ENCODE assay signal across 8 cellular contexts in genomic region chr1:33055210-33055991, GRCh38.
DNase-seq lines count a peak whose midpoint lies in the region; TF ChIP-seq lines count a peak whose summit lies in the region.

No MANE protein-coding gene starts in this region.

- H3K27ac ChIP-seq in substantia nigra (ENCODE audit: low read depth, low read length, poor library complexity, severe bottlenecking), result peak overlapping the region; percentile 64
- H3K27ac ChIP-seq in effector memory CD4-positive, alpha-beta T cell (ENCODE audit: insufficient read depth, low read length, poor library complexity, severe bottlenecking), result no peak overlapping the region

- peak; percentile 85 for TF ChIP-seq CTCF in AG09309 (IDR thresholded peaks at IDR 0.05; ENCODE audit: control insufficient read depth, insufficient read depth, low read depth, low read length, missing control alignments)
- peak; percentile 69 for TF ChIP-seq CTCF in GM13976 (IDR thresholded peaks at IDR 0.05; ENCODE audit: borderline replicate concordance, control extremely low read depth, extremely low read depth, insufficient read depth, missing control alignments)

- no peaks in the 10 kb centered on the region for H3K27me3 ChIP-seq in effector memory CD4-positive, alpha-beta T cell (replicated peaks; ENCODE audit: control insufficient read depth, insufficient read depth, low read length, poor library complexity, severe bottlenecking)

- H3K4me1 ChIP-seq in effector memory CD4-positive, alpha-beta T cell (ENCODE audit: control insufficient read depth, insufficient read depth, low read length, poor library complexity, severe bottlenecking), result no peaks in the 10 kb centered on the region

- no peaks in the 10 kb centered on the region for H3K9me3 ChIP-seq in effector memory CD4-positive, alpha-beta T cell (ENCODE audit: control insufficient read depth, low read length)

- H3K36me3 ChIP-seq in effector memory CD4-positive, alpha-beta T cell (ENCODE audit: control insufficient read depth, insufficient read depth, low read length), result no peaks in the 10 kb centered on the region

- H3K4me3 ChIP-seq in AG09309 (ENCODE audit: control insufficient read depth, low read depth, low read length), result no peak overlapping the region
- H3K4me3 ChIP-seq in effector memory CD4-positive, alpha-beta T cell (ENCODE audit: insufficient read depth, low read depth, low read length, poor library complexity, severe bottlenecking), result no peak overlapping the region

- in situ Hi-C loops in GM13976 (cut with MboI; ENCODE audit: low sequenced_read_pairs, unreplicated experiment), result no loop called here

- DNase-seq in AG09309 (ENCODE audit: low read depth) (peak; percentile 69), GM13976 (ENCODE audit: low spot score) (peak; percentile 74), NCI-H226 (peak; percentile 59), epidermal melanocyte (ENCODE audit: insufficient read length, low spot score) (peak; percentile 57), medulla oblongata (ENCODE audit: extremely low spot score) (peak; percentile 95), substantia nigra (lab: John Stamatoyannopoulos, UW) (peak in 37 of 49 donors; percentile 4 to 86 (median 46))
- DNase-seq in activated CD4-positive, alpha-beta T cell treated with anti-CD3 and anti-CD28 coated beads for 4 hours, result peak; percentile 20 to 25
- DNase-seq in effector memory CD4-positive, alpha-beta T cell, result no peak

Comparison
In these comparisons a context has a peak if more than half of its experiments do, and no peak if none do; other contexts are left out.
1. DNase-seq: peak in AG09309 (single experiment), GM13976 (single experiment), NCI-H226 (single experiment), activated CD4-positive, alpha-beta T cell treated with anti-CD3 and anti-CD28 coated beads for 4 hours (2 of 2), epidermal melanocyte (single experiment), medulla oblongata (single experiment) and substantia nigra (37 of 49); none in effector memory CD4-positive, alpha-beta T cell (0 of 3).